In genomic region chr5:96572864-96573512, GRCh38 we compare ENCODE assay signal across 12 cellular contexts.
DNase-seq lines count a peak whose midpoint lies in the region; ATAC-seq, FAIRE-seq and TF ChIP-seq lines count a peak whose summit lies in the region.
"Had no signal": no experiment of that assay in that cellular context is flagged by ENCODE, and none has a peak within 500 bp of the region (broad histone marks: within the 10 kb centered on the region; RNA-seq: fewer than 3 reads in every experiment).

No MANE protein-coding gene starts in this region.

- H3K9me3 ChIP-seq in GM12878 (replicated peaks; ENCODE audit: control insufficient read depth, insufficient read depth, low read length) (no peaks in the 10 kb centered on the region), mucosa of descending colon (no peaks in the 10 kb centered on the region)

- SMC1A ChIA-PET in GM12878 (lab: Charles Lee; ENCODE audit: uncharacterized antibody, unreplicated experiment): interaction anchor here (1.3 to 1.5 kb wide), 2 partner anchors 8 to 33 kb away, joined by 3 read pairs; no protein-coding TSS in a partner anchor

- H3K4me1 ChIP-seq in GM12878 (ENCODE audit: control insufficient read depth, insufficient read depth, low read length): no peaks in the 10 kb centered on the region
- H3K4me1 ChIP-seq in mucosa of descending colon (ENCODE audit: low read depth): no peaks in the 10 kb centered on the region

- no peak for TF ChIP-seq CTCF in NB4 (IDR thresholded peaks at IDR 0.05; ENCODE audit: low read depth, low read length)
- TF ChIP-seq CTCF in GM12878 (IDR thresholded peaks at IDR 0.05 in 2 of 3, conservative IDR thresholded peaks at IDR 0.05 in 1 of 3; ENCODE audit: control insufficient read depth in 2 of 3, extremely low read depth in 1 of 3, insufficient read depth in 1 of 3, low read depth in 3 of 3, low read length in 3 of 3): no peak
- TF ChIP-seq CTCF in mucosa of descending colon (IDR thresholded peaks at IDR 0.05): no peak

- H3K27ac ChIP-seq in GM12878 (ENCODE audit: control insufficient read depth, insufficient read depth): no peak overlapping the region

- BruUV-seq in GM12878 (replicated peaks; lab: Mats Ljungman, UMichigan): no TSS peak

- in situ Hi-C loops in GM12878 (cut with MboI): no loop called here

- no peak overlapping the region for H3K4me2 ChIP-seq in GM12878 (ENCODE audit: control insufficient read depth, insufficient read depth)

- no peak for TF ChIP-seq RAD21 in GM12878 (IDR thresholded peaks at IDR 0.05; ENCODE audit: insufficient read depth, low read depth, low read length)

- no peaks in the 10 kb centered on the region for H3K79me2 ChIP-seq in GM12878 (ENCODE audit: control insufficient read depth, insufficient read depth, low read length)

- intact Hi-C loops in GM12878 (cut with micrococcal nuclease; ENCODE audit: unreplicated experiment): no loop called here
- intact Hi-C loops in mucosa of descending colon (cut with DNase I, micrococcal nuclease): no loop called here
- intact Hi-C loops in posterior cingulate gyrus (cut with DNase I): no loop called here

- ATAC-seq in GM12878 (peak; percentile 24; the same call in 1 of the 3 replicates), mucosa of descending colon (peak; percentile 64), GM18517 (IDR thresholded peaks at IDR 0.05; ENCODE audit: unreplicated experiment) (no peak), GM18498 (IDR thresholded peaks at IDR 0.05; ENCODE audit: unreplicated experiment) (no peak)

- no peaks in the 10 kb centered on the region for H4K20me1 ChIP-seq in GM12878 (ENCODE audit: control insufficient read depth, insufficient read depth)

- POLR2A ChIA-PET in GM12878 (lab: Charles Lee): no interaction called here

- no peak overlapping the region for H2AFZ ChIP-seq in GM12878 (ENCODE audit: control insufficient read depth, low read depth, low read length)

- CTCF ChIA-PET in GM12878 (lab: Yijun Ruan, JAX): no interaction called here

- H3K4me3 ChIP-seq in NB4 (ENCODE audit: low read depth, low read length): no peak overlapping the region
- H3K4me3 ChIP-seq in GM12878: no peak overlapping the region
- H3K4me3 ChIP-seq in mucosa of descending colon: no peak overlapping the region

- DNase-seq in DMS53 treated with DMSO at 0.1 percent for 48 hours (lab: John Stamatoyannopoulos, UW; ENCODE audit: unreplicated experiment) (peak; percentile 92), NB4 (ENCODE audit: low read depth) (peak; percentile 4), GM12878 (ENCODE audit: low read depth, low spot score) (no peak), mucosa of descending colon (no peak), posterior cingulate gyrus (no peak)
- DNase-seq in activated naive CD4-positive, alpha-beta T cell treated with anti-CD3 and anti-CD28 coated beads, Interleukin-2, amount 50 U/mL, for 16 hours: no peak
- DNase-seq: activated CD4-positive, alpha-beta memory T cell treated with anti-CD3 and anti-CD28 coated beads for 36 hours; caudate nucleus; NCI-H2081 treated with DMSO at 0.1 percent for 48 hours; stimulated activated CD4-positive, alpha-beta T cell treated with anti-CD3 and anti-CD28 coated beads, Interleukin-12 subunit alpha, Interleukin-12 subunit beta, amount 100 ng/mL, for 4 hours had no signal

- no peak overlapping the region for H3K9ac ChIP-seq in GM12878 (ENCODE audit: control insufficient read depth, insufficient read depth, low read length)

- H3K27me3 ChIP-seq in GM12878 (replicated peaks in 1 of 2; ENCODE audit: control insufficient read depth in 2 of 2, insufficient read depth in 2 of 2, low read length in 1 of 2): no peaks in the 10 kb centered on the region

- H3K36me3 ChIP-seq in GM12878 (ENCODE audit: control insufficient read depth in 2 of 2, insufficient read depth in 2 of 2, low read length in 1 of 2): no peaks in the 10 kb centered on the region
- no peaks in the 10 kb centered on the region for H3K36me3 ChIP-seq in mucosa of descending colon (ENCODE audit: low read depth)

- no peak for TF ChIP-seq EP300 in GM12878 (IDR thresholded peaks at IDR 0.05; ENCODE audit: borderline replicate concordance in 1 of 2, control insufficient read depth in 1 of 2, low read depth in 2 of 2, low read length in 2 of 2)

- WGBS in GM12878 (ENCODE audit: insufficient coverage, insufficient replicate concordance, low lambda C conversion rate, missing lambda C conversion rate): 33% methylated on average over 5 of the region's 5 CpGs

- RAD21 ChIA-PET in GM12878 (lab: Charles Lee; ENCODE audit: unreplicated experiment): no interaction called here

- no peak for TF ChIP-seq POLR2A in NB4 (IDR thresholded peaks at IDR 0.05; ENCODE audit: extremely low read depth, insufficient read length)
- no peak for TF ChIP-seq POLR2A in GM12878 (IDR thresholded peaks at IDR 0.05; ENCODE audit: low read depth, low read length)

- peak; percentile 65 for FAIRE-seq in GM12878 (lab: Jason Lieb, UNC)

TF ChIP-seq in GM12878, 131 proteins besides CTCF, POLR2A, EP300 and RAD21:
- TF ChIP-seq USF2 (IDR thresholded peaks at IDR 0.05; ENCODE audit: borderline replicate concordance, low read depth, low read length): no peak
- no peak for TF ChIP-seq FOS (IDR thresholded peaks at IDR 0.05; ENCODE audit: borderline replicate concordance, extremely low read depth, insufficient read length)
- no peak for TF ChIP-seq PAX8 (IDR thresholded peaks at IDR 0.05)
- no peak for TF ChIP-seq DPF2 (IDR thresholded peaks at IDR 0.05)
- TF ChIP-seq MYB (IDR thresholded peaks at IDR 0.05; ENCODE audit: borderline replicate concordance, low read depth, low read length): no peak
- TF ChIP-seq POU2F2 (IDR thresholded peaks at IDR 0.05; ENCODE audit: borderline replicate concordance, low read depth, low read length): no peak
- TF ChIP-seq, protein P1, sequence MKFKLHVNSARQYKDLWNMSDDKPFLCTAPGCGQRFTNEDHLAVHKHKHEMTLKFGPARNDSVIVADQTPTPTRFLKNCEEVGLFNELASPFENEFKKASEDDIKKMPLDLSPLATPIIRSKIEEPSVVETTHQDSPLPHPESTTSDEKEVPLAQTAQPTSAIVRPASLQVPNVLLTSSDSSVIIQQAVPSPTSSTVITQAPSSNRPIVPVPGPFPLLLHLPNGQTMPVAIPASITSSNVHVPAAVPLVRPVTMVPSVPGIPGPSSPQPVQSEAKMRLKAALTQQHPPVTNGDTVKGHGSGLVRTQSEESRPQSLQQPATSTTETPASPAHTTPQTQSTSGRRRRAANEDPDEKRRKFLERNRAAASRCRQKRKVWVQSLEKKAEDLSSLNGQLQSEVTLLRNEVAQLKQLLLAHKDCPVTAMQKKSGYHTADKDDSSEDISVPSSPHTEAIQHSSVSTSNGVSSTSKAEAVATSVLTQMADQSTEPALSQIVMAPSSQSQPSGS (IDR thresholded peaks at IDR 0.05; ENCODE audit: low read length): no peak

Comparison
In these comparisons a context has a peak if more than half of its experiments do, and no peak if none do; other contexts are left out.
1. DNase-seq: peak in DMS53 treated with DMSO at 0.1 percent for 48 hours (single experiment) and NB4 (single experiment); none in GM12878 (single experiment), mucosa of descending colon (0 of 3), activated naive CD4-positive, alpha-beta T cell treated with anti-CD3 and anti-CD28 coated beads, Interleukin-2, amount 50 U/mL, for 16 hours (single experiment) and posterior cingulate gyrus (0 of 10).
2. ATAC-seq: peak in GM12878 (single experiment) and mucosa of descending colon (single experiment); none in GM18517 (single experiment) and GM18498 (single experiment).